Comparison of ENCODE assay signal across 1 cellular context in the genomic region with DNA sequence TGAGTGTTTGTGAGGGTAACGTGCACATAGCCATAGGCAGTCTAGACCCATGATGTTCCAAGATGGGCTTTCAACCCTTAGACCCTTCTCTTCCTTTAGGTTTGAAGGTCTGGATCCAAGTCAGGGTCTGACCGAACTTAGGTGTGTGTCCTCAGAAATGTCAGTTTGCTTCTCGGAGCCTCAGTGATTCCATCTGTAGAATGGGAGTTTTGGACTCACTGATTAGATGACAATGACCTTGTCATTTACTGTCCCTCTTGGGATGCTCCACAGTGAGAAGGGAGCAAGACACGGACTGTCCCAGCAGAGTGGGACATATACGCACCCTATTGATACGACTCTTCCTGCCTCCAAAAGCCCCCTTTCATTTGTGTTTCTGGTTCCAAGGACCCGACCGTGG.
TF ChIP-seq lines count a peak whose summit lies in the region.

No MANE protein-coding gene starts in this region.

TF ChIP-seq in GM23338, 12 proteins besides CTCF, POLR2A, EP300 and RAD21:
- TF ChIP-seq CREB1 (CRISPR knock-in tag; IDR thresholded peaks at IDR 0.05; ENCODE audit: low read depth) (no peak), ZNF114 (CRISPR knock-in tag; IDR thresholded peaks at IDR 0.05) (no peak), EZH2 (IDR thresholded peaks at IDR 0.05; ENCODE audit: low read depth, unreplicated experiment) (no peak), STAT1 (IDR thresholded peaks at IDR 0.05; ENCODE audit: unreplicated experiment) (no peak), NANOG (IDR thresholded peaks at IDR 0.05; ENCODE audit: borderline replicate concordance) (no peak), POLR2AphosphoS5 (IDR thresholded peaks at IDR 0.05; ENCODE audit: low read depth) (no peak), JUNB (IDR thresholded peaks at IDR 0.05; ENCODE audit: unreplicated experiment) (no peak), EZH2phosphoT487 (IDR thresholded peaks at IDR 0.05; ENCODE audit: unreplicated experiment) (no peak), ZNF331 (CRISPR knock-in tag; IDR thresholded peaks at IDR 0.05; ENCODE audit: low read depth) (no peak)
- TF ChIP-seq, protein P1, sequence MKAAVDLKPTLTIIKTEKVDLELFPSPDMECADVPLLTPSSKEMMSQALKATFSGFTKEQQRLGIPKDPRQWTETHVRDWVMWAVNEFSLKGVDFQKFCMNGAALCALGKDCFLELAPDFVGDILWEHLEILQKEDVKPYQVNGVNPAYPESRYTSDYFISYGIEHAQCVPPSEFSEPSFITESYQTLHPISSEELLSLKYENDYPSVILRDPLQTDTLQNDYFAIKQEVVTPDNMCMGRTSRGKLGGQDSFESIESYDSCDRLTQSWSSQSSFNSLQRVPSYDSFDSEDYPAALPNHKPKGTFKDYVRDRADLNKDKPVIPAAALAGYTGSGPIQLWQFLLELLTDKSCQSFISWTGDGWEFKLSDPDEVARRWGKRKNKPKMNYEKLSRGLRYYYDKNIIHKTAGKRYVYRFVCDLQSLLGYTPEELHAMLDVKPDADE (IDR thresholded peaks at IDR 0.05), result no peak
- TF ChIP-seq, protein P2, sequence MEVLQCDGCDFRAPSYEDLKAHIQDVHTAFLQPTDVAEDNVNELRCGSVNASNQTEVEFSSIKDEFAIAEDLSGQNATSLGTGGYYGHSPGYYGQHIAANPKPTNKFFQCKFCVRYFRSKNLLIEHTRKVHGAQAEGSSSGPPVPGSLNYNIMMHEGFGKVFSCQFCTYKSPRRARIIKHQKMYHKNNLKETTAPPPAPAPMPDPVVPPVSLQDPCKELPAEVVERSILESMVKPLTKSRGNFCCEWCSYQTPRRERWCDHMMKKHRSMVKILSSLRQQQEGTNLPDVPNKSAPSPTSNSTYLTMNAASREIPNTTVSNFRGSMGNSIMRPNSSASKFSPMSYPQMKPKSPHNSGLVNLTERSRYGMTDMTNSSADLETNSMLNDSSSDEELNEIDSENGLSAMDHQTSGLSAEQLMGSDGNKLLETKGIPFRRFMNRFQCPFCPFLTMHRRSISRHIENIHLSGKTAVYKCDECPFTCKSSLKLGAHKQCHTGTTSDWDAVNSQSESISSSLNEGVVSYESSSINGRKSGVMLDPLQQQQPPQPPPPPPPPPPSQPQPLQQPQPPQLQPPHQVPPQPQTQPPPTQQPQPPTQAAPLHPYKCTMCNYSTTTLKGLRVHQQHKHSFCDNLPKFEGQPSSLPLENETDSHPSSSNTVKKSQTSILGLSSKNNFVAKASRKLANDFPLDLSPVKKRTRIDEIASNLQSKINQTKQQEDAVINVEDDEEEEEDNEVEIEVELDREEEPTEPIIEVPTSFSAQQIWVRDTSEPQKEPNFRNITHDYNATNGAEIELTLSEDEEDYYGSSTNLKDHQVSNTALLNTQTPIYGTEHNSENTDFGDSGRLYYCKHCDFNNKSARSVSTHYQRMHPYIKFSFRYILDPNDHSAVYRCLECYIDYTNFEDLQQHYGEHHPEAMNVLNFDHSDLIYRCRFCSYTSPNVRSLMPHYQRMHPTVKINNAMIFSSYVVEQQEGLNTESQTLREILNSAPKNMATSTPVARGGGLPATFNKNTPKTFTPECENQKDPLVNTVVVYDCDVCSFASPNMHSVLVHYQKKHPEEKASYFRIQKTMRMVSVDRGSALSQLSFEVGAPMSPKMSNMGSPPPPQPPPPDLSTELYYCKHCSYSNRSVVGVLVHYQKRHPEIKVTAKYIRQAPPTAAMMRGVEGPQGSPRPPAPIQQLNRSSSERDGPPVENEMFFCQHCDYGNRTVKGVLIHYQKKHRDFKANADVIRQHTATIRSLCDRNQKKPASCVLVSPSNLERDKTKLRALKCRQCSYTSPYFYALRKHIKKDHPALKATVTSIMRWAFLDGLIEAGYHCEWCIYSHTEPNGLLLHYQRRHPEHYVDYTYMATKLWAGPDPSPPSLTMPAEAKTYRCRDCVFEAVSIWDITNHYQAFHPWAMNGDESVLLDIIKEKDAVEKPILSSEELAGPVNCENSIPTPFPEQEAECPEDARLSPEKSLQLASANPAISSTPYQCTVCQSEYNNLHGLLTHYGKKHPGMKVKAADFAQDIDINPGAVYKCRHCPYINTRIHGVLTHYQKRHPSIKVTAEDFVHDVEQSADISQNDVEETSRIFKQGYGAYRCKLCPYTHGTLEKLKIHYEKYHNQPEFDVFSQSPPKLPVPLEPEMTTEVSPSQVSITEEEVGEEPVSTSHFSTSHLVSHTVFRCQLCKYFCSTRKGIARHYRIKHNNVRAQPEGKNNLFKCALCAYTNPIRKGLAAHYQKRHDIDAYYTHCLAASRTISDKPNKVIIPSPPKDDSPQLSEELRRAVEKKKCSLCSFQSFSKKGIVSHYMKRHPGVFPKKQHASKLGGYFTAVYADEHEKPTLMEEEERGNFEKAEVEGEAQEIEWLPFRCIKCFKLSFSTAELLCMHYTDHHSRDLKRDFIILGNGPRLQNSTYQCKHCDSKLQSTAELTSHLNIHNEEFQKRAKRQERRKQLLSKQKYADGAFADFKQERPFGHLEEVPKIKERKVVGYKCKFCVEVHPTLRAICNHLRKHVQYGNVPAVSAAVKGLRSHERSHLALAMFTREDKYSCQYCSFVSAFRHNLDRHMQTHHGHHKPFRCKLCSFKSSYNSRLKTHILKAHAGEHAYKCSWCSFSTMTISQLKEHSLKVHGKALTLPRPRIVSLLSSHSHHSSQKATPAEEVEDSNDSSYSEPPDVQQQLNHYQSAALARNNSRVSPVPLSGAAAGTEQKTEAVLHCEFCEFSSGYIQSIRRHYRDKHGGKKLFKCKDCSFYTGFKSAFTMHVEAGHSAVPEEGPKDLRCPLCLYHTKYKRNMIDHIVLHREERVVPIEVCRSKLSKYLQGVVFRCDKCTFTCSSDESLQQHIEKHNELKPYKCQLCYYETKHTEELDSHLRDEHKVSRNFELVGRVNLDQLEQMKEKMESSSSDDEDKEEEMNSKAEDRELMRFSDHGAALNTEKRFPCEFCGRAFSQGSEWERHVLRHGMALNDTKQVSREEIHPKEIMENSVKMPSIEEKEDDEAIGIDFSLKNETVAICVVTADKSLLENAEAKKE (CRISPR knock-in tag; IDR thresholded peaks at IDR 0.05), result no peak
- TF ChIP-seq, protein P3, sequence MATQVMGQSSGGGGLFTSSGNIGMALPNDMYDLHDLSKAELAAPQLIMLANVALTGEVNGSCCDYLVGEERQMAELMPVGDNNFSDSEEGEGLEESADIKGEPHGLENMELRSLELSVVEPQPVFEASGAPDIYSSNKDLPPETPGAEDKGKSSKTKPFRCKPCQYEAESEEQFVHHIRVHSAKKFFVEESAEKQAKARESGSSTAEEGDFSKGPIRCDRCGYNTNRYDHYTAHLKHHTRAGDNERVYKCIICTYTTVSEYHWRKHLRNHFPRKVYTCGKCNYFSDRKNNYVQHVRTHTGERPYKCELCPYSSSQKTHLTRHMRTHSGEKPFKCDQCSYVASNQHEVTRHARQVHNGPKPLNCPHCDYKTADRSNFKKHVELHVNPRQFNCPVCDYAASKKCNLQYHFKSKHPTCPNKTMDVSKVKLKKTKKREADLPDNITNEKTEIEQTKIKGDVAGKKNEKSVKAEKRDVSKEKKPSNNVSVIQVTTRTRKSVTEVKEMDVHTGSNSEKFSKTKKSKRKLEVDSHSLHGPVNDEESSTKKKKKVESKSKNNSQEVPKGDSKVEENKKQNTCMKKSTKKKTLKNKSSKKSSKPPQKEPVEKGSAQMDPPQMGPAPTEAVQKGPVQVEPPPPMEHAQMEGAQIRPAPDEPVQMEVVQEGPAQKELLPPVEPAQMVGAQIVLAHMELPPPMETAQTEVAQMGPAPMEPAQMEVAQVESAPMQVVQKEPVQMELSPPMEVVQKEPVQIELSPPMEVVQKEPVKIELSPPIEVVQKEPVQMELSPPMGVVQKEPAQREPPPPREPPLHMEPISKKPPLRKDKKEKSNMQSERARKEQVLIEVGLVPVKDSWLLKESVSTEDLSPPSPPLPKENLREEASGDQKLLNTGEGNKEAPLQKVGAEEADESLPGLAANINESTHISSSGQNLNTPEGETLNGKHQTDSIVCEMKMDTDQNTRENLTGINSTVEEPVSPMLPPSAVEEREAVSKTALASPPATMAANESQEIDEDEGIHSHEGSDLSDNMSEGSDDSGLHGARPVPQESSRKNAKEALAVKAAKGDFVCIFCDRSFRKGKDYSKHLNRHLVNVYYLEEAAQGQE (IDR thresholded peaks at IDR 0.05; ENCODE audit: unreplicated experiment), result no peak
TF ChIP-seq in GM23338: peak in this region for 0.
